In genomic region chr5:88786789-88787188, GRCh38 we compare ENCODE assay signal across 15 cellular contexts.
DNase-seq lines count a peak whose midpoint lies in the region; ATAC-seq, FAIRE-seq and TF ChIP-seq lines count a peak whose summit lies in the region.
"Had no signal": no experiment of that assay in that cellular context is flagged by ENCODE, and none has a peak within 500 bp of the region (broad histone marks: within the 10 kb centered on the region; RNA-seq: fewer than 3 reads in every experiment).

No MANE protein-coding gene starts in this region.

- peaks cover 12% of the 10 kb centered on the region for H3K36me3 Mint-ChIP-seq in Calu3 (ENCODE audit: insufficient read depth, unreplicated experiment)
- H3K36me3 Mint-ChIP-seq: CD8-positive, alpha-beta memory T cell had no signal

- intact Hi-C loops in cardiac septum (cut with DNase I): loop anchor here (2.0 to 5.0 kb wide), 2 partner anchors 54 to 98 kb away; no protein-coding TSS in a partner anchor
- intact Hi-C loops in colonic mucosa (cut with DNase I): no loop called here
- intact Hi-C loops in transverse colon (cut with DNase I; ENCODE audit: low total_unique reads): no loop called here
- intact Hi-C loops in Calu3 (cut with micrococcal nuclease; ENCODE audit: unreplicated experiment): loop anchor here (5.0 kb wide), 1 partner anchor 41 kb away; no protein-coding TSS in a partner anchor

- no peak for ATAC-seq in HG02763 (IDR thresholded peaks at IDR 0.05; ENCODE audit: unreplicated experiment)

- in situ Hi-C loops in transverse colon (cut with MboI; ENCODE audit: low pct_ligation_motif_present in 1 of 4, low pct_unique_long_range_greater_than_20kb in 1 of 4, low sequenced_read_pairs in 3 of 4): no loop called here

- CTCF ChIA-PET in Calu3 (lab: Charles Lee): interaction anchor here (1.3 kb wide), 1 partner anchor 56 kb away, joined by 4 read pairs; no protein-coding TSS in a partner anchor

- no peaks in the 10 kb centered on the region for H4K20me1 ChIP-seq in osteoblast (ENCODE audit: insufficient read depth, low read length)

- TF ChIP-seq CTCF in cardiac muscle cell (IDR thresholded peaks at IDR 0.05; ENCODE audit: low read depth, low read length) (no peak), colonic mucosa (IDR thresholded peaks at IDR 0.05) (no peak), osteoblast (IDR thresholded peaks at IDR 0.05; ENCODE audit: extremely low read depth, low read depth, low read length) (no peak), transverse colon (IDR thresholded peaks at IDR 0.05) (no peak), Calu3 (IDR thresholded peaks at IDR 0.05; ENCODE audit: unreplicated experiment) (no peak)

- peak overlapping the region; percentile 85 for H3K4me2 ChIP-seq in osteoblast (ENCODE audit: insufficient read depth, low read length)

- 81 to 83% methylated on average over 2 of the region's 2 CpGs for WGBS in transverse colon (ENCODE audit: low coverage in 1 of 2), 2 donors

- BruUV-seq in Calu3 (replicated peaks; lab: Mats Ljungman, UMichigan): no TSS peak

- H3K9me3 Mint-ChIP-seq in Calu3 (ENCODE audit: low read depth, unreplicated experiment): no peaks in the 10 kb centered on the region
- H3K9me3 Mint-ChIP-seq: activated T-helper 1 cell treated with anti-CD3 and anti-CD28 coated beads, Interleukin-12 subunit alpha, Interleukin-12 subunit beta, Interleukin-2, Interleukin-4 antibody, amounts not matched to agents 30 ng/mL and 10 ng/mL and 1 ng/mL, durations not matched to agents 14 hours and 24 hours and 36 hours; dendritic cell treated with granulocyte-macrophage colony-stimulating factor and Interleukin-4, amounts not matched to agents 40 ng/mL and 50 ng/mL, for 4 days had no signal

- H3K27me3 ChIP-seq in cardiac muscle cell: no peaks in the 10 kb centered on the region
- no peaks in the 10 kb centered on the region for H3K27me3 ChIP-seq in colonic mucosa
- no peaks in the 10 kb centered on the region for H3K27me3 ChIP-seq in osteoblast (ENCODE audit: insufficient read depth, low read length)
- no peaks in the 10 kb centered on the region for H3K27me3 ChIP-seq in transverse colon
- H3K27me3 ChIP-seq: MG63 had no signal

- no peak overlapping the region for H3K9ac ChIP-seq in colonic mucosa (ENCODE audit: low read depth in 2 of 2, low read length in 2 of 2)

- no peaks in the 10 kb centered on the region for H3K27me3 Mint-ChIP-seq in Calu3 (ENCODE audit: unreplicated experiment)
- H3K27me3 Mint-ChIP-seq: dendritic cell treated with granulocyte-macrophage colony-stimulating factor and Interleukin-4, amounts not matched to agents 40 ng/mL and 50 ng/mL, for 4 days had no signal

- peaks cover 36% of the 10 kb centered on the region for H3K4me1 ChIP-seq in cardiac muscle cell (ENCODE audit: low read depth)
- no peaks in the 10 kb centered on the region for H3K4me1 ChIP-seq in colonic mucosa
- H3K4me1 ChIP-seq in osteoblast (ENCODE audit: insufficient read depth, low read length): peaks cover 27% of the 10 kb centered on the region
- peaks cover 4 to 32% (median 17%) of the 10 kb centered on the region in 4 donors for H3K4me1 ChIP-seq in transverse colon

- H3K4me3 ChIP-seq in cardiac muscle cell (no peak overlapping the region), colonic mucosa (no peak overlapping the region), osteoblast (ENCODE audit: insufficient read depth, low read length) (no peak overlapping the region), transverse colon (no peak overlapping the region)

- H3K9me3 ChIP-seq in cardiac muscle cell (ENCODE audit: low read depth): no peaks in the 10 kb centered on the region
- no peaks in the 10 kb centered on the region for H3K9me3 ChIP-seq in colonic mucosa
- no peaks in the 10 kb centered on the region for H3K9me3 ChIP-seq in osteoblast (ENCODE audit: low read depth, low read length)
- no peaks in the 10 kb centered on the region for H3K9me3 ChIP-seq in transverse colon
- H3K9me3 ChIP-seq: MG63 had no signal

- no peak for TF ChIP-seq EP300 in transverse colon (IDR thresholded peaks at IDR 0.05; ENCODE audit: low read depth)

- H3K27ac Mint-ChIP-seq in Calu3 (ENCODE audit: unreplicated experiment): no peak overlapping the region
- H3K27ac Mint-ChIP-seq: activated T-helper 1 cell treated with anti-CD3 and anti-CD28 coated beads, Interleukin-12 subunit alpha, Interleukin-12 subunit beta, Interleukin-2, Interleukin-4 antibody, amounts not matched to agents 30 ng/mL and 10 ng/mL and 1 ng/mL, durations not matched to agents 14 hours and 24 hours and 36 hours had no signal

- no peak overlapping the region for H3K4me3 Mint-ChIP-seq in Calu3 (ENCODE audit: low read depth, unreplicated experiment)
- H3K4me3 Mint-ChIP-seq: activated T-helper 1 cell treated with anti-CD3 and anti-CD28 coated beads, Interleukin-12 subunit alpha, Interleukin-12 subunit beta, Interleukin-2, Interleukin-4 antibody, amounts not matched to agents 30 ng/mL and 10 ng/mL and 1 ng/mL, durations not matched to agents 14 hours and 24 hours and 36 hours; CD8-positive, alpha-beta memory T cell; dendritic cell treated with granulocyte-macrophage colony-stimulating factor and Interleukin-4, amounts not matched to agents 40 ng/mL and 50 ng/mL, for 4 days had no signal

- H3K36me3 ChIP-seq in cardiac muscle cell (peaks cover 6% of the 10 kb centered on the region), colonic mucosa (no peaks in the 10 kb centered on the region), osteoblast (ENCODE audit: insufficient read depth, low read length) (no peaks in the 10 kb centered on the region), transverse colon (no peaks in the 10 kb centered on the region)
- H3K36me3 ChIP-seq: MG63 had no signal

- H3K79me2 ChIP-seq in osteoblast (ENCODE audit: insufficient read depth, low read length): no peaks in the 10 kb centered on the region

- DNase-seq in cardiac muscle cell (ENCODE audit: low read depth in 1 of 2, low spot score in 1 of 2): no peak
- no peak for DNase-seq in cardiac septum (ENCODE audit: low spot score)
- DNase-seq in colonic mucosa: no peak
- no peak for DNase-seq in osteoblast (ENCODE audit: insufficient read length, low spot score, missing footprints)
- DNase-seq in transverse colon: no peak
- DNase-seq in Calu3: no peak
- DNase-seq in frontal cortex (ENCODE audit: low spot score in 2 of 2): no peak
- DNase-seq: CD8-positive, alpha-beta memory T cell; MG63; midbrain; NCI-H1930; posterior cingulate gyrus had no signal

- peaks cover 29% of the 10 kb centered on the region for H3K4me1 Mint-ChIP-seq in Calu3 (ENCODE audit: low read depth, unreplicated experiment)

- H2AFZ ChIP-seq in osteoblast (ENCODE audit: low read length): no peak overlapping the region

- FAIRE-seq in frontal cortex (lab: Jason Lieb, UNC): no peak

- TF ChIP-seq POLR2A in transverse colon (IDR thresholded peaks at IDR 0.05): no peak

- peak overlapping the region; percentile 97 for H3K27ac ChIP-seq in cardiac muscle cell
- H3K27ac ChIP-seq in colonic mucosa: peak overlapping the region; percentile 60
- peak overlapping the region; percentile 100 for H3K27ac ChIP-seq in osteoblast (ENCODE audit: low read depth, low read length)
- H3K27ac ChIP-seq in transverse colon: peak overlapping the region; percentile 66 to 83 (median 80)

Comparison
In these comparisons a context has a peak if more than half of its experiments do, and no peak if none do; other contexts are left out.
1. intact Hi-C loops: an anchor here in cardiac septum (2.0 to 5.0 kb wide) and Calu3 (5.0 kb wide); none called in colonic mucosa and transverse colon.